In genomic region chr20:46348972-46349741, GRCh38 we compare ENCODE assay signal across 8 cellular contexts. TPM values are rescaled to one million over a fixed set of nuclear protein-coding genes. Genes with fewer than 3 reads are reported as not detected.
DNase-seq lines count a peak whose midpoint lies in the region; ATAC-seq and TF ChIP-seq lines count a peak whose summit lies in the region.

No MANE protein-coding gene starts in this region.

- TF ChIP-seq POLR2A in sigmoid colon (IDR thresholded peaks at IDR 0.05) = no peak

- peaks cover 0 to 2% (median 0%) of the 10 kb centered on the region in 7 donors for H3K9me3 Mint-ChIP-seq in CD14-positive monocyte
- no peaks in the 10 kb centered on the region for H3K9me3 Mint-ChIP-seq in HFFc6

- TF ChIP-seq CTCF in CD14-positive monocyte (IDR thresholded peaks at IDR 0.05) (peak; percentile 82), HFFc6 (IDR thresholded peaks at IDR 0.05) (peak; percentile 88), sigmoid colon (IDR thresholded peaks at IDR 0.05) (peak; percentile 19 to 62 (median 48))

- H3K27ac Mint-ChIP-seq in CD14-positive monocyte (peak overlapping the region in 1 of 7 donors; percentile 57), HFFc6 (peak overlapping the region; percentile 61)

- H3K4me1 Mint-ChIP-seq in CD14-positive monocyte = peaks cover 22% of the 10 kb centered on the region
- H3K4me1 Mint-ChIP-seq in HFFc6 (ENCODE audit: low read depth) = peaks cover 26% of the 10 kb centered on the region

- H3K4me3 ChIP-seq in SJCRH30 = no peak overlapping the region
- H3K4me3 ChIP-seq in right cardiac atrium (ENCODE audit: low read length) = no peak overlapping the region
- no peak overlapping the region for H3K4me3 ChIP-seq in sigmoid colon

- H3K36me3 Mint-ChIP-seq in CD14-positive monocyte = peaks cover 52 to 67% of the 10 kb centered on the region in 2 donors
- peaks cover 14% of the 10 kb centered on the region for H3K36me3 Mint-ChIP-seq in HFFc6 (ENCODE audit: low read depth)

- H3K27me3 ChIP-seq in SJCRH30 (peaks cover 2% of the 10 kb centered on the region), right cardiac atrium (ENCODE audit: control insufficient read depth, insufficient read depth) (no peaks in the 10 kb centered on the region), sigmoid colon (no peaks in the 10 kb centered on the region)

- H3K4me1 ChIP-seq in SJCRH30 (peaks cover 20% of the 10 kb centered on the region), right cardiac atrium (ENCODE audit: control insufficient read depth, insufficient read depth, low read length) (peaks cover 2% of the 10 kb centered on the region), sigmoid colon (peaks cover 0 to 18% (median 15%) of the 10 kb centered on the region in 4 donors)

- TF ChIP-seq EP300 in sigmoid colon (IDR thresholded peaks at IDR 0.05) = no peak

- H3K27ac ChIP-seq in SJCRH30 = no peak overlapping the region
- H3K27ac ChIP-seq in right cardiac atrium (ENCODE audit: low read length) = no peak overlapping the region
- H3K27ac ChIP-seq in sigmoid colon = no peak overlapping the region

- no peaks in the 10 kb centered on the region for H3K36me3 ChIP-seq in SJCRH30
- peaks cover 0 to 29% (median 0%) of the 10 kb centered on the region in 4 donors for H3K36me3 ChIP-seq in sigmoid colon

- intact Hi-C loops in CD14-positive monocyte (cut with micrococcal nuclease) (loop anchor here (2.0 to 5.0 kb wide), 2 partner anchors 216 to 217 kb away; no protein-coding TSS in a partner anchor), right cardiac atrium (cut with DNase I) (loop anchor here in 3 of 4 donors (2.0 to 10.0 kb wide), 4 partner anchors 40 to 324 kb away; partner anchors contain the start of genes CDH22 (in 1 of the 3) and SLC12A5 (in 1 of the 3)), sigmoid colon (cut with DNase I) (loop anchor here (5.0 kb wide), 1 partner anchor 327 kb away; no protein-coding TSS in a partner anchor)

- peak; percentile 71 to 78 for ATAC-seq in right cardiac atrium
- ATAC-seq in HG03469 (IDR thresholded peaks at IDR 0.05; ENCODE audit: unreplicated experiment) = no peak
- ATAC-seq in HG03159 (IDR thresholded peaks at IDR 0.05; ENCODE audit: unreplicated experiment) = no peak

- no peak for DNase-seq in CD14-positive monocyte (ENCODE audit: low spot score)
- peak; percentile 20 for DNase-seq in HFFc6
- DNase-seq in SJCRH30 = peak; percentile 76 to 90
- peak in 54 of 58 donors; percentile 15 to 78 (median 46) for DNase-seq in anterior cingulate cortex (lab: John Stamatoyannopoulos, UW)
- peak; percentile 63 to 86 (median 86) for DNase-seq in right cardiac atrium
- no peak for DNase-seq in sigmoid colon

- H3K9me3 ChIP-seq in SJCRH30 (replicated peaks) = no peaks in the 10 kb centered on the region
- no peaks in the 10 kb centered on the region for H3K9me3 ChIP-seq in right cardiac atrium (ENCODE audit: control insufficient read depth, low read length)
- H3K9me3 ChIP-seq in sigmoid colon = no peaks in the 10 kb centered on the region

- H3K27me3 Mint-ChIP-seq in CD14-positive monocyte (ENCODE audit: low read depth in 3 of 3) (peaks cover 3 to 8% (median 4%) of the 10 kb centered on the region in 3 donors), HFFc6 (ENCODE audit: insufficient read depth) (peaks cover 8% of the 10 kb centered on the region; the same call in 1 of the 2 replicates)

- 34% methylated on average over 14 of the region's 14 CpGs for WGBS in right cardiac atrium
- 41 to 58% methylated on average over 14 of the region's 14 CpGs for WGBS in sigmoid colon, 2 donors

- H3K4me3 Mint-ChIP-seq in CD14-positive monocyte = no peak overlapping the region
- no peak overlapping the region for H3K4me3 Mint-ChIP-seq in HFFc6

RNA-seq across cellular contexts. Expression of gene CDH22, which starts 40.9 kb away (rescaled TPM):
- polyA plus RNA-seq in CD14-positive monocyte = not detected
- total RNA-seq in HFFc6 (2021; fragmentation: NEBNext Ultra II Directional; extraction: Animal tissue kit (Norgen Biotek cat#: 25700)) = not detected
- 0.06 TPM in 1 of 2 replicates, not detected in the other for total RNA-seq in SJCRH30 (2014; rRNA removed; shearing (Covaris generic))
- 1 to 10 TPM; 1.6 to 7.0 (median 4.1) TPM for total RNA-seq in right cardiac atrium
- polyA plus RNA-seq in right cardiac atrium = 4.0 TPM
- total RNA-seq in sigmoid colon = under 1 TPM in 2 of 4 donors, not detected in 2; 0.41 to 0.55 TPM
- polyA plus RNA-seq in sigmoid colon = under 1 TPM in 1 of 3 donors, not detected in 2; 0.06 TPM

RNA-seq across cellular contexts. Expression of gene ELMO2, which starts 57.3 kb away (rescaled TPM):
- polyA plus RNA-seq in CD14-positive monocyte (10 to 100 TPM; 35.3 to 42.3 TPM), right cardiac atrium (20.7 TPM), sigmoid colon (10 to 100 TPM; 13.2 to 19.2 (median 13.8) TPM)
- total RNA-seq in HFFc6 (2021; fragmentation: NEBNext Ultra II Directional; extraction: Animal tissue kit (Norgen Biotek cat#: 25700)) = 10 to 100 TPM; 39.3 to 48.0 (median 44.3) TPM
- 51.6 and 54.5 TPM in 2 replicates for total RNA-seq in SJCRH30 (2014; rRNA removed; shearing (Covaris generic))
- total RNA-seq in right cardiac atrium (10 to 100 TPM; 29.0 to 40.2 (median 35.0) TPM), sigmoid colon (10 to 100 TPM; 40.3 to 52.1 (median 46.2) TPM)

Comparison
In these comparisons a context has a peak if more than half of its experiments do, and no peak if none do; other contexts are left out.
1. DNase-seq: peak in HFFc6 (single experiment), SJCRH30 (2 of 2), anterior cingulate cortex (54 of 58) and right cardiac atrium (3 of 3); none in CD14-positive monocyte (single experiment) and sigmoid colon (single experiment).
2. ATAC-seq: peak in right cardiac atrium (2 of 2); none in HG03469 (single experiment) and HG03159 (single experiment).
3. Peak in every context shown above with its lines, with median percentiles within 50 percentile points of each other: CTCF ChIP-seq.